ENCODE assay signal across 24 cellular contexts in genomic region chr2:95004287-95004686, GRCh38. TPM values are rescaled to one million over a fixed set of nuclear protein-coding genes. Genes with fewer than 3 reads are reported as not detected.
"Had no signal": no experiment of that assay in that cellular context is flagged by ENCODE, and none has a peak within 500 bp of the region (broad histone marks: within the 10 kb centered on the region; RNA-seq: fewer than 3 reads in every experiment).

No MANE protein-coding gene starts in this region.

- DNase-seq: activated B cell treated with CpG ODN at 0.5 μM for 24 hours; activated CD4-positive, alpha-beta T cell treated with anti-CD3 and anti-CD28 coated beads, Interleukin-2, amount 50 U/mL, for 1 hour; activated T-cell treated with anti-CD3 and anti-CD28 coated beads, Interleukin-2, amount 50 U/mL, for 1 hour; anterior cingulate cortex; islet precursor cell; left ventricle myocardium superior; naive thymus-derived CD4-positive, alpha-beta T cell; occipital lobe; stimulated activated CD4-positive, alpha-beta T cell treated with anti-CD3 and anti-CD28 coated beads, Interleukin-15, amount 100 ng/mL, for 24 hours; stimulated activated CD4-positive, alpha-beta T cell treated with anti-CD3 and anti-CD28 coated beads, Interleukin-4, amount 100 ng/mL, for 24 hours; stimulated activated naive CD4-positive, alpha-beta T cell; SW 1271; upper lobe of left lung had no signal

- H3K4me1 ChIP-seq: breast epithelium, gastroesophageal sphincter, right atrium auricular region, upper lobe of left lung had no signal

- H3K4me2 ChIP-seq: hepatocyte had no signal

- H3K9me3 ChIP-seq: breast epithelium, gastroesophageal sphincter, mucosa of descending colon, right atrium auricular region, upper lobe of left lung had no signal

- H3K27ac Mint-ChIP-seq: activated B cell treated with CpG ODN at 0.5 μM for 24 hours; activated naive CD8-positive, alpha-beta T cell; memory B cell; T-helper 2 cell treated with Interferon-gamma antibody and Interleukin-4, amounts not matched to agents 5 μg/mL and 100 μg/mL, for 36 hours had no signal

- H3K27me3 ChIP-seq: breast epithelium, hepatocyte, right atrium auricular region, upper lobe of left lung had no signal

- H3K9me3 Mint-ChIP-seq: activated B cell treated with CpG ODN at 0.5 μM for 24 hours; memory B cell; naive thymus-derived CD4-positive, alpha-beta T cell; T-helper 2 cell treated with Interferon-gamma antibody and Interleukin-4, amounts not matched to agents 5 μg/mL and 100 μg/mL, for 36 hours had no signal

- H3K4me3 ChIP-seq: breast epithelium, dorsolateral prefrontal cortex, gastroesophageal sphincter, hepatocyte, mucosa of descending colon, right atrium auricular region, upper lobe of left lung had no signal

- H3K79me2 ChIP-seq: hepatocyte had no signal

- H2AFZ ChIP-seq: hepatocyte had no signal

- H3K27ac ChIP-seq: breast epithelium, gastroesophageal sphincter, hepatocyte, right atrium auricular region, upper lobe of left lung had no signal

- H3K36me3 ChIP-seq: breast epithelium, gastroesophageal sphincter, right atrium auricular region, upper lobe of left lung had no signal

- ATAC-seq: gastroesophageal sphincter; left ventricle myocardium superior; mucosa of descending colon; naive thymus-derived CD4-positive, alpha-beta T cell had no signal

- H3K36me3 Mint-ChIP-seq: memory B cell had no signal

RNA-seq across cellular contexts. Expression of gene MAL, which starts 21.2 kb away (rescaled TPM):
- total RNA-seq: activated B cell treated with CpG ODN at 0.5 μM for 24 hours, occipital lobe, SK-MEL-5, temporal lobe had no signal
